ENCODE assay signal across 23 cellular contexts in genomic region chr9:135187365-135187764, GRCh38.
DNase-seq lines count a peak whose midpoint lies in the region; ATAC-seq, FAIRE-seq and TF ChIP-seq lines count a peak whose summit lies in the region.
"Had no signal": no experiment of that assay in that cellular context is flagged by ENCODE, and none has a peak within 500 bp of the region (broad histone marks: within the 10 kb centered on the region; RNA-seq: fewer than 3 reads in every experiment).

No MANE protein-coding gene starts in this region.

- peaks cover 0 to 23% (median 0%) of the 10 kb centered on the region in 11 experiments; a peak in 3 of 22 replicates for H4K20me1 ChIP-seq in BLaER1 treated with 17β-estradiol and CSF1 and Interleukin-3, amounts not matched to agents 10 nM and 100 nM

- no peaks in the 10 kb centered on the region for H3K9me3 ChIP-seq in BLaER1 treated with 17β-estradiol and CSF1 and Interleukin-3, amounts not matched to agents 10 nM and 100 nM (replicated peaks in 1 of 11)
- no peaks in the 10 kb centered on the region for H3K9me3 ChIP-seq in kidney (ENCODE audit: control insufficient read depth in 1 of 2, low read length in 2 of 2)
- H3K9me3 ChIP-seq: Caco-2 had no signal

- H3K9ac ChIP-seq in BLaER1 treated with 17β-estradiol and CSF1 and Interleukin-3, amounts not matched to agents 10 nM and 100 nM = no peak overlapping the region
- H3K9ac ChIP-seq in kidney (ENCODE audit: low read length in 2 of 2) = no peak overlapping the region

- H3K27me3 ChIP-seq in BLaER1 treated with 17β-estradiol and CSF1 and Interleukin-3, amounts not matched to agents 10 nM and 100 nM = peaks cover 0 to 9% (median 0%) of the 10 kb centered on the region in 11 experiments; a peak in 3 of 22 replicates
- no peaks in the 10 kb centered on the region for H3K27me3 ChIP-seq in H7 (ENCODE audit: control insufficient read depth, insufficient read depth, low read length)

- H3K4me1 ChIP-seq in BLaER1 treated with 17β-estradiol and CSF1 and Interleukin-3, amounts not matched to agents 10 nM and 100 nM = peaks cover 0 to 29% (median 13%) of the 10 kb centered on the region in 10 experiments; a peak in 13 of 20 replicates
- H3K4me1 ChIP-seq in kidney (ENCODE audit: control insufficient read depth in 1 of 2, insufficient read depth in 1 of 2, low read depth in 1 of 2, low read length in 2 of 2) = peaks cover 0 to 4% of the 10 kb centered on the region in 2 donors
- H3K4me1 ChIP-seq: Caco-2 had no signal

- no peak for TF ChIP-seq CTCF in kidney (IDR thresholded peaks at IDR 0.05; ENCODE audit: borderline replicate concordance, extremely low read depth, insufficient read depth)

- FAIRE-seq in kidney (lab: Jason Lieb, UNC) = no peak
- FAIRE-seq: A204.1, D721Med, GM12878, GM12892, GM18507 had no signal

- peak overlapping the region in 8 of 11 experiments; percentile 8 to 57 (median 38); a peak in 10 of 22 replicates for H3K4me2 ChIP-seq in BLaER1 treated with 17β-estradiol and CSF1 and Interleukin-3, amounts not matched to agents 10 nM and 100 nM

- ATAC-seq in HG02840 (IDR thresholded peaks at IDR 0.05; ENCODE audit: low FRiP score, unreplicated experiment) (no peak), GM19395 (IDR thresholded peaks at IDR 0.05; ENCODE audit: unreplicated experiment) (no peak)
- ATAC-seq: CD8-positive, alpha-beta T cell; GM12878 had no signal

- H3K27ac ChIP-seq in BLaER1 treated with 17β-estradiol and CSF1 and Interleukin-3, amounts not matched to agents 10 nM and 100 nM = no peak overlapping the region
- H3K27ac ChIP-seq in kidney (ENCODE audit: low read depth in 2 of 2, low read length in 2 of 2) = no peak overlapping the region
- H3K27ac ChIP-seq: C4-2B had no signal

- DNase-seq in H7 (peak; percentile 69), kidney (peak; percentile 67), AG08396 (ENCODE audit: low spot score) (no peak)
- DNase-seq in stimulated activated CD4-positive, alpha-beta T cell treated with anti-CD3 and anti-CD28 coated beads, Interleukin-1b, Interleukin-23, amount 100 ng/mL, for 48 hours = no peak
- DNase-seq: 8988T; ACHN; AML-193; Caco-2; Calu3; CD4-positive, alpha-beta T cell; CD8-positive, alpha-beta T cell; DND-41; EL; GDM1 had no signal

- intact Hi-C loops in kidney (cut with DNase I) = no loop called here

- no peaks in the 10 kb centered on the region for H3K36me3 ChIP-seq in BLaER1 treated with 17β-estradiol and CSF1 and Interleukin-3, amounts not matched to agents 10 nM and 100 nM
- H3K36me3 ChIP-seq in H7 (replicated peaks; ENCODE audit: control insufficient read depth, insufficient read depth, low read length) (no peaks in the 10 kb centered on the region), kidney (ENCODE audit: control insufficient read depth in 1 of 2, insufficient read depth in 2 of 2, low read length in 2 of 2) (no peaks in the 10 kb centered on the region)

- H3K4me3 ChIP-seq in BLaER1 treated with 17β-estradiol and CSF1 and Interleukin-3, amounts not matched to agents 10 nM and 100 nM = no peak overlapping the region
- no peak overlapping the region for H3K4me3 ChIP-seq in H7 (ENCODE audit: insufficient read depth, low read depth, low read length)
- no peak overlapping the region for H3K4me3 ChIP-seq in kidney (ENCODE audit: low read length in 2 of 2)
- H3K4me3 ChIP-seq: GM12878 had no signal

Comparison
In these comparisons a context has a peak if more than half of its experiments do, and no peak if none do; other contexts are left out.
1. DNase-seq: peak in H7 (single experiment) and kidney (single experiment); none in AG08396 (single experiment) and stimulated activated CD4-positive, alpha-beta T cell treated with anti-CD3 and anti-CD28 coated beads, Interleukin-1b, Interleukin-23, amount 100 ng/mL, for 48 hours (single experiment).